9 cellular contexts compared by ENCODE assay signal in the genomic region with DNA sequence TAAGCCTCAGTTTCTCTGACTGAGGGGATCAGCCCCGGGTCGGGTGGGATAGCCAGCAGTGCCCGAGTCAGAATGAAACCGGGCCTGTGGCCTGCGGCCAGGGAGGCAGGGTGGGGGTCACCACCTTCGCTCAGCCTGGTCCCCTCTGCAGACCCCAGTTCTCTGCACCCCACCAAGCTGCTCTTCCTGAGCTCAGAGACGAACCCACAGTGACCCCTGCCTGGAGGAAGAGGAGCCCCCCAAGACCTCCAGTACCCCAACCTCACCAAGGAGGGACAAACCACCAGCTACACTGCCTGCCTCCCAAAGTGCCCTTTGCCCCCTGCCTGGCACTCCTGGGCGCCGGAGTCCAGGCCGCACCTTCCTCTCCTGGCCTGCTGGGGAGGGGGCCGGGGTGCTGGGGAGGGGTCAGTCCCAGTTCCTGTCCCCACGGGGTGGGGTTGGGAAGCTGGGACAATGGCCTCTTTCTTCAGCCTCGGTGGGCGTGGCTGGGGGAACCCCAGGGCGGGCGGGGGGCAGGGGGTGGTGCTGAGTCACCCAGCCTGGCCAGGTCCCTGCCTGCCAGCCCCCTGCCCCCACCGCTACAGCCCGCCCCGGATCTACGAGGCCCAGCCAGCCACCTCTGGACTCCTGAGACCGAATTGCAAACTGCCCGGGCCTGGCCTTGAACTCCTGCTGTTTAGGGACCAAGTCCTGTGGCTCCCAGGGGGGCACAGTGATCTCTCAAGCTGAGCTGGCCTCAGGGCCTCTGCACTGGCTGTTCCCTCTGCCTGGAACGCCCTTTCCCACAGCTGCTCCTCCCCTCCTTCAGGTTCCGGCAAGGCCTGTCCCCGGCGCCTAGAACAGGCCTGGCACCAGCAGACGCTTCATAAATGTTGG. TPM values are rescaled to one million over a fixed set of nuclear protein-coding genes. Genes with fewer than 3 reads are reported as not detected.
DNase-seq lines count a peak whose midpoint lies in the region; ATAC-seq and TF ChIP-seq lines count a peak whose summit lies in the region.
"Had no signal": no experiment of that assay in that cellular context is flagged by ENCODE, and none has a peak within 500 bp of the region (broad histone marks: within the 10 kb centered on the region; RNA-seq: fewer than 3 reads in every experiment).

No MANE protein-coding gene starts in this region.

- TF ChIP-seq CTCF in glutamatergic neuron (IDR thresholded peaks at IDR 0.05; ENCODE audit: partially characterized antibody, unreplicated experiment) (no peak), psoas muscle (IDR thresholded peaks at IDR 0.05) (no peak)

- H3K9me3 Mint-ChIP-seq in T-cell (no peaks in the 10 kb centered on the region), glutamatergic neuron (ENCODE audit: unreplicated experiment) (peaks cover 14% of the 10 kb centered on the region)

- H3K36me3 Mint-ChIP-seq in T-cell (peaks cover 34% of the 10 kb centered on the region), glutamatergic neuron (ENCODE audit: unreplicated experiment) (peaks cover 10% of the 10 kb centered on the region)

- WGBS in psoas muscle, 3 donors, result 41 to 67% (median 46%) methylated on average over 18 to 27 of the region's 27 CpGs

- peak overlapping the region; percentile 48 to 52 for H3K27ac Mint-ChIP-seq in T-cell
- H3K27ac Mint-ChIP-seq in glutamatergic neuron (ENCODE audit: unreplicated experiment), result peak overlapping the region; percentile 85

- no peaks in the 10 kb centered on the region for H3K27me3 ChIP-seq in psoas muscle (ENCODE audit: insufficient read depth in 3 of 3, low read length in 2 of 3)

- intact Hi-C loops in psoas muscle (cut with DNase I), result no loop called here

- POLR2A ChIA-PET in T-cell (lab: Charles Lee), result no interaction called here

- ATAC-seq in T-cell (replicated peaks in 1 of 4), result no peak
- peak in 3 of 4 donors; percentile 29 to 32 (median 30) for ATAC-seq in psoas muscle
- ATAC-seq in HG02571 (IDR thresholded peaks at IDR 0.05; ENCODE audit: unreplicated experiment), result no peak

- H3K4me1 Mint-ChIP-seq in T-cell (peaks cover 38 to 43% (median 39%) of the 10 kb centered on the region in 3 donors), glutamatergic neuron (ENCODE audit: low read depth, unreplicated experiment) (peaks cover 14% of the 10 kb centered on the region)

- H3K36me3 ChIP-seq in psoas muscle (ENCODE audit: insufficient read depth in 1 of 2, low read depth in 1 of 2), result peaks cover 0 to 52% of the 10 kb centered on the region in 2 donors

- peaks cover 34% of the 10 kb centered on the region for H3K4me1 ChIP-seq in psoas muscle

- peak overlapping the region; percentile 69 for H3K27ac ChIP-seq in psoas muscle

- DNase-seq in EL (peak; percentile 55), T-cell (peak in 1 of 34 experiments; percentile 32), glutamatergic neuron (no peak), psoas muscle (peak in 1 of 2 donors; percentile 66), cerebellum (ENCODE audit: low spot score) (no peak), pons (ENCODE audit: low spot score) (no peak), globus pallidus (ENCODE audit: low spot score) (no peak)
- DNase-seq: NCI-H187 had no signal

- peak overlapping the region; percentile 46 for H3K4me3 ChIP-seq in psoas muscle

- CTCF ChIA-PET in T-cell (lab: Charles Lee), result interaction anchor here in 1 of 2 donors (0.7 kb wide), 1 partner anchor 289 kb away, joined by 5 read pairs; no protein-coding TSS in a partner anchor

- H3K4me3 Mint-ChIP-seq in T-cell (no peak overlapping the region), glutamatergic neuron (ENCODE audit: unreplicated experiment) (no peak overlapping the region)

- H3K9me3 ChIP-seq in psoas muscle, result no peaks in the 10 kb centered on the region

- no peaks in the 10 kb centered on the region for H3K27me3 Mint-ChIP-seq in T-cell
- H3K27me3 Mint-ChIP-seq in glutamatergic neuron (ENCODE audit: unreplicated experiment), result peaks cover 13% of the 10 kb centered on the region

RNA-seq across cellular contexts. Expression of gene ZBTB7A, which starts 14.3 kb away (rescaled TPM):
- 10 to 100 TPM; 43.6 to 85.7 (median 81.8) TPM for total RNA-seq in T-cell
- 21.8 TPM for total RNA-seq in glutamatergic neuron (ENCODE audit: unreplicated experiment)
- 10 to 100 TPM; 25.7 to 55.9 (median 45.7) TPM for total RNA-seq in psoas muscle
- 10 to 100 TPM; 18.5 to 20.3 (median 20.0) TPM for polyA plus RNA-seq in psoas muscle
- 3.5 TPM for total RNA-seq in cerebellum

RNA-seq across cellular contexts. Expression of gene PIAS4, which starts 44.8 kb away (rescaled TPM):
- 10 to 100 TPM; 21.8 to 42.6 (median 31.4) TPM for total RNA-seq in T-cell
- 95.8 TPM for total RNA-seq in glutamatergic neuron (ENCODE audit: unreplicated experiment)
- total RNA-seq in psoas muscle, result 10 to 100 TPM; 14.6 to 27.2 (median 17.0) TPM
- 10 to 100 TPM; 12.7 to 21.8 (median 14.6) TPM for polyA plus RNA-seq in psoas muscle
- 19.1 TPM for total RNA-seq in cerebellum

Comparison
In these comparisons a context has a peak if more than half of its experiments do, and no peak if none do; other contexts are left out.
1. ATAC-seq: peak in psoas muscle (3 of 4); none in T-cell (0 of 4) and HG02571 (single experiment).